10 cellular contexts compared by ENCODE assay signal in the genomic region with DNA sequence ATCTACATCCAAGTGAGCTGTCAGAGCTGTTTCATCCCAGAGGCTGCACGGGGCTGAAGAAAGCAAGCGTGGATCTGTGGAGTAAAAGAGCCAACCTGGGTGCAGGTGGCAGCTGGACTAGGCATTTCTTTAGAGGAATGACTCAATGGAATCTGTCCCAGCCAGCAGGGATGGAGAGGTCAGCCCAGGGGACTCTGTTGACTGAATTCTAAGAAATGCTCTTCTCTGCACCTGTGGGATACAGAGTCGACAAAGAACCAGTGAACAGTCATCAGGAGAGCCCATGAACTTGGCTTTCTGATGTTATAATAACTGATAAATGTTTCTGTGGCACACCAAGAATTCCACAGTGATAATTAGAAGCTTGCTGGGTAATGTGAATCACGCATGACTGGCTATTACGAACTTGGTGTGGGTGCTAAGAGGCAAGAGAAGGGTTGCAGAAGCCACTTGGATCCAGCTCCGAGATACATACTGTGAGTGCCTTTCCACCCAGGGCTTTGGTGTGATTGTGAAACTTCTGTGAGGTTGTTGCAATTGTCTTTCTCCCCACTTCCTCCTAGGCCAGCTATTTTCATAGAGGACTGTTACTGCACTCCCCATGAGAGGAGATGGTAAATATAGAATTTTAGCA. TPM values are rescaled to one million over a fixed set of nuclear protein-coding genes. Genes with fewer than 3 reads are reported as not detected.
A peak's percentile ranks its signal among the peaks of the same experiment; 100 is the strongest.
DNase-seq lines count a peak whose midpoint lies in the region; ATAC-seq and TF ChIP-seq lines count a peak whose summit lies in the region.
"Had no signal": no experiment of that assay in that cellular context is flagged by ENCODE, and none has a peak within 500 bp of the region (broad histone marks: within the 10 kb centered on the region; RNA-seq: fewer than 3 reads in every experiment).

No MANE protein-coding gene starts in this region.

- H3K36me3 Mint-ChIP-seq in natural killer cell treated with Interleukin-12 subunit alpha and Interleukin-12 subunit beta and Interleukin-15 and Interleukin-18, amount 100 ng/mL, for 72 hours: no peaks in the 10 kb centered on the region
- H3K36me3 Mint-ChIP-seq in nephron progenitor cell (ENCODE audit: low read depth): peaks cover 26% of the 10 kb centered on the region

- H3K4me3 ChIP-seq in choroid plexus epithelial cell (ENCODE audit: low read depth, low read length): no peak overlapping the region

- peak; percentile 63 to 80 for ATAC-seq in natural killer cell treated with Interleukin-12 subunit alpha and Interleukin-12 subunit beta and Interleukin-15 and Interleukin-18, amount 100 ng/mL, for 72 hours

- H3K27me3 Mint-ChIP-seq in natural killer cell treated with Interleukin-12 subunit alpha and Interleukin-12 subunit beta and Interleukin-15 and Interleukin-18, amount 100 ng/mL, for 72 hours: peaks cover 12 to 20% of the 10 kb centered on the region in 2 donors
- peaks cover 5% of the 10 kb centered on the region for H3K27me3 Mint-ChIP-seq in nephron progenitor cell (ENCODE audit: low read depth, poor library complexity)

- no peak for TF ChIP-seq CTCF in choroid plexus epithelial cell (conservative IDR thresholded peaks at IDR 0.05; ENCODE audit: low read depth, low read length)
- no peak for TF ChIP-seq CTCF in nephron progenitor cell (IDR thresholded peaks at IDR 0.05)

- H3K4me1 Mint-ChIP-seq in natural killer cell treated with Interleukin-12 subunit alpha and Interleukin-12 subunit beta and Interleukin-15 and Interleukin-18, amount 100 ng/mL, for 72 hours (ENCODE audit: low read depth in 2 of 2): peaks cover 0 to 3% of the 10 kb centered on the region in 2 donors
- peaks cover 7% of the 10 kb centered on the region for H3K4me1 Mint-ChIP-seq in nephron progenitor cell

- H3K9me3 Mint-ChIP-seq in natural killer cell treated with Interleukin-12 subunit alpha and Interleukin-12 subunit beta and Interleukin-15 and Interleukin-18, amount 100 ng/mL, for 72 hours: no peaks in the 10 kb centered on the region
- no peaks in the 10 kb centered on the region for H3K9me3 Mint-ChIP-seq in nephron progenitor cell

- DNase-seq in EL (peak; percentile 81), LHCN-M2 (ENCODE audit: low read depth) (peak; percentile 75), choroid plexus epithelial cell (ENCODE audit: low read depth) (peak; percentile 85), NCI-H1694 treated with DMSO at 0.1 percent for 48 hours (lab: John Stamatoyannopoulos, UW) (no peak), nephron progenitor cell (no peak), occipital lobe (lab: John Stamatoyannopoulos, UW) (no peak)
- no peak for DNase-seq in natural killer cell treated with Interleukin-12 subunit alpha and Interleukin-12 subunit beta and Interleukin-15 and Interleukin-18, amount 100 ng/mL, for 72 hours (ENCODE audit: low spot score)
- DNase-seq in activated CD4-positive, CD25-positive, alpha-beta regulatory T cell (lab: John Stamatoyannopoulos, UW): no peak
- DNase-seq: activated naive CD4-positive, alpha-beta T cell treated with anti-CD3 and anti-CD28 coated beads, Interleukin-2, amount 50 U/mL, for 16 hours; NCI-H510A had no signal

- no peak overlapping the region for H3K27ac Mint-ChIP-seq in natural killer cell treated with Interleukin-12 subunit alpha and Interleukin-12 subunit beta and Interleukin-15 and Interleukin-18, amount 100 ng/mL, for 72 hours
- H3K27ac Mint-ChIP-seq in nephron progenitor cell: no peak overlapping the region

- H3K4me3 Mint-ChIP-seq in natural killer cell treated with Interleukin-12 subunit alpha and Interleukin-12 subunit beta and Interleukin-15 and Interleukin-18, amount 100 ng/mL, for 72 hours: no peak overlapping the region
- H3K4me3 Mint-ChIP-seq in nephron progenitor cell: no peak overlapping the region

RNA-seq across cellular contexts. Expression of a gene that starts 16.2 kb away (rescaled TPM):
- total RNA-seq in LHCN-M2 (2014; rRNA removed) (95.4 and 101 TPM in 2 replicates), occipital lobe (9.4 TPM)
- polyA plus RNA-seq in LHCN-M2 (2012): 43.6 TPM
- 1 to 10 TPM in 1 of 2 donors, under 1 TPM in 1; 0.62 to 2.3 TPM for total RNA-seq in natural killer cell treated with Interleukin-12 subunit alpha and Interleukin-12 subunit beta and Interleukin-15 and Interleukin-18, amount 100 ng/mL, for 72 hours

RNA-seq across cellular contexts. Expression of a gene that starts 56.3 kb away (rescaled TPM):
- total RNA-seq in LHCN-M2 (2014; rRNA removed): not detected in 2 replicates
- 0.04 TPM for polyA plus RNA-seq in LHCN-M2 (2012)
- total RNA-seq in natural killer cell treated with Interleukin-12 subunit alpha and Interleukin-12 subunit beta and Interleukin-15 and Interleukin-18, amount 100 ng/mL, for 72 hours: under 1 TPM in 1 of 2 donors, not detected in 1; 0.73 TPM
- not detected for total RNA-seq in occipital lobe

Comparison
In these comparisons a context has a peak if more than half of its experiments do, and no peak if none do; other contexts are left out.
1. DNase-seq: peak in EL (single experiment), LHCN-M2 (single experiment) and choroid plexus epithelial cell (single experiment); none in natural killer cell treated with Interleukin-12 subunit alpha and Interleukin-12 subunit beta and Interleukin-15 and Interleukin-18, amount 100 ng/mL, for 72 hours (single experiment), NCI-H1694 treated with DMSO at 0.1 percent for 48 hours (single experiment), nephron progenitor cell (single experiment), activated CD4-positive, CD25-positive, alpha-beta regulatory T cell (0 of 4) and occipital lobe (single experiment).